8 cellular contexts compared by ENCODE assay signal in the genomic region with DNA sequence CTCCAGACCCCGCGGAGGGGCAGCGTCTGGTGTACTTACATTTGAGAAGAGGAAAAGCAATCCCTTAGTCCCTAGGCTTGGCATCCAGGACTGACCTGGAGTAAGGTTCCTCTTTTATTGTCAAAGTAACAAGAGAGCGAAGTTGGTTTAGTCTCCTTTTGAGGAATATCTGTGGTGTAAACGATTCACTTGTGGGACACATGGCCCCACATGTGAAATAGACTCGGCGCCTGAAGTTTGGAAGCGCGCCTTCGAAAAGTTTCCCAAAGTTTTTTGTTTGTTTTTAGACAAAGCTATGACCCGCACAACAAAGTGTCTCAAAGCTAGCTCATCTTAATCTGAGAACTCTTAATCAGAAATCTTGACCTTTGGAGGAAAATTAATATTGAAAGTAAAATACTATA. TPM values are rescaled to one million over a fixed set of nuclear protein-coding genes. Genes with fewer than 3 reads are reported as not detected.
DNase-seq lines count a peak whose midpoint lies in the region; ATAC-seq, FAIRE-seq and TF ChIP-seq lines count a peak whose summit lies in the region.

No MANE protein-coding gene starts in this region.

- no peak for FAIRE-seq in H54 (lab: Jason Lieb, UNC)

- H3K9me3 ChIP-seq in body of pancreas (no peaks in the 10 kb centered on the region), lung (ENCODE audit: control insufficient read depth in 2 of 2, insufficient read depth in 1 of 2, low read length in 1 of 2) (no peaks in the 10 kb centered on the region), upper lobe of right lung (no peaks in the 10 kb centered on the region)

- intact Hi-C loops in CD14-positive monocyte (cut with micrococcal nuclease) (loop anchor here (5.0 to 10.0 kb wide), 3 partner anchors 33 to 176 kb away; a partner anchor contains a TSS), body of pancreas (cut with DNase I) (no loop called here), upper lobe of right lung (cut with DNase I) (no loop called here)

- TF ChIP-seq POLR2A in body of pancreas (IDR thresholded peaks at IDR 0.05) (no peak), H54 (IDR thresholded peaks at IDR 0.05; ENCODE audit: low read depth, low read length) (no peak)

- no peak for ATAC-seq in body of pancreas
- no peak for ATAC-seq in lung (ENCODE audit: insufficient read depth, low FRiP score)
- no peak for ATAC-seq in upper lobe of right lung
- no peak for ATAC-seq in GM21360 (IDR thresholded peaks at IDR 0.05; ENCODE audit: unreplicated experiment)

- no peaks in the 10 kb centered on the region for H3K9me3 Mint-ChIP-seq in CD14-positive monocyte

- peaks cover 38 to 46% of the 10 kb centered on the region in 2 donors for H3K36me3 Mint-ChIP-seq in CD14-positive monocyte

- no peaks in the 10 kb centered on the region for H3K27me3 Mint-ChIP-seq in CD14-positive monocyte (ENCODE audit: low read depth in 3 of 3)

- H3K4me1 Mint-ChIP-seq in CD14-positive monocyte: peaks cover 25% of the 10 kb centered on the region

- WGBS in body of pancreas, 2 donors: 0 to 1% methylated on average over 8 to 11 of the region's 11 CpGs
- WGBS in lung, 2 donors: 1 to 2% methylated on average over 11 of the region's 11 CpGs

- TF ChIP-seq CTCF in CD14-positive monocyte (IDR thresholded peaks at IDR 0.05) (no peak), body of pancreas (IDR thresholded peaks at IDR 0.05) (no peak), lung (IDR thresholded peaks at IDR 0.05; ENCODE audit: control extremely low read depth, extremely low read depth) (no peak), upper lobe of right lung (IDR thresholded peaks at IDR 0.05) (no peak)

- H3K4me1 ChIP-seq in body of pancreas: peaks cover 21% of the 10 kb centered on the region
- peaks cover 2 to 4% of the 10 kb centered on the region in 2 donors for H3K4me1 ChIP-seq in lung (ENCODE audit: control insufficient read depth in 2 of 2, insufficient read depth in 2 of 2, low read length in 2 of 2)
- H3K4me1 ChIP-seq in upper lobe of right lung: peaks cover 10% of the 10 kb centered on the region

- H3K27me3 ChIP-seq in body of pancreas (no peaks in the 10 kb centered on the region), lung (ENCODE audit: control insufficient read depth, insufficient read depth) (no peaks in the 10 kb centered on the region), upper lobe of right lung (no peaks in the 10 kb centered on the region)

- H3K27ac ChIP-seq in body of pancreas (peak overlapping the region; percentile 76 to 91 (median 83)), lung (ENCODE audit: low read depth in 1 of 2, low read length in 1 of 2) (peak overlapping the region; percentile 94 to 97), upper lobe of right lung (peak overlapping the region; percentile 89)

- peak overlapping the region; percentile 88 to 96 (median 91) for H3K27ac Mint-ChIP-seq in CD14-positive monocyte

- H3K36me3 ChIP-seq in body of pancreas (replicated peaks in 1 of 2; ENCODE audit: insufficient read depth in 1 of 2, low read depth in 2 of 2) (peaks cover 0 to 3% of the 10 kb centered on the region in 2 donors), lung (ENCODE audit: control insufficient read depth in 2 of 2, insufficient read depth in 2 of 2, low read length in 2 of 2) (peaks cover 3 to 4% of the 10 kb centered on the region in 2 donors), upper lobe of right lung (peaks cover 40% of the 10 kb centered on the region)

- DNase-seq in CD14-positive monocyte (ENCODE audit: low spot score) (no peak), KG1 (lab: John Stamatoyannopoulos, UW) (peak; percentile 21), body of pancreas (peak in 1 of 4 donors; percentile 28), lung (ENCODE audit: low spot score) (no peak), upper lobe of right lung (no peak), H54 (ENCODE audit: insufficient read length, low spot score) (no peak)
- DNase-seq in activated CD4-positive, alpha-beta T cell treated with anti-CD3 and anti-CD28 coated beads for 48 hours: no peak

- H3K4me3 ChIP-seq in body of pancreas (peak overlapping the region; percentile 64 to 91), lung (peak overlapping the region; percentile 85), upper lobe of right lung (peak overlapping the region; percentile 75)

- peak overlapping the region; percentile 94 to 95 for H3K4me3 Mint-ChIP-seq in CD14-positive monocyte

RNA-seq across cellular contexts. Expression of a gene that starts 0.7 kb away (rescaled TPM):
- polyA plus RNA-seq in CD14-positive monocyte (10 to 100 TPM; 12.0 to 16.7 TPM), lung (1 to 10 TPM; 3.9 to 4.0 TPM)
- total RNA-seq in body of pancreas (10 to 100 TPM in 1 of 2 donors, 1 to 10 TPM in 1; 5.6 to 11.4 TPM), lung (10 to 100 TPM; 10.4 to 21.6 TPM), upper lobe of right lung (12.8 TPM)

RNA-seq across cellular contexts. Expression of a gene that starts 23.7 kb away (rescaled TPM):
- polyA plus RNA-seq in CD14-positive monocyte (10 to 100 TPM; 46.9 to 64.3 TPM), lung (10 to 100 TPM; 76.8 to 88.4 TPM)
- total RNA-seq in body of pancreas (10 to 100 TPM; 37.2 to 66.7 TPM), lung (100 to 1,000 TPM in 1 of 2 donors, 10 to 100 TPM in 1; 69.5 to 165 TPM), upper lobe of right lung (61.5 TPM)

RNA-seq across cellular contexts. Expression of a gene that starts 35.4 kb away (rescaled TPM):
- 10 to 100 TPM; 29.2 to 39.5 TPM for polyA plus RNA-seq in CD14-positive monocyte
- 10 to 100 TPM; 30.9 to 42.5 TPM for total RNA-seq in body of pancreas
- 10 to 100 TPM; 62.7 to 88.7 TPM for total RNA-seq in lung
- 10 to 100 TPM; 18.6 to 41.1 TPM for polyA plus RNA-seq in lung
- 47.2 TPM for total RNA-seq in upper lobe of right lung

Comparison
In these comparisons a context has a peak if more than half of its experiments do, and no peak if none do; other contexts are left out.
1. intact Hi-C loops: an anchor here in CD14-positive monocyte (5.0 to 10.0 kb wide); none called in body of pancreas and upper lobe of right lung.